2 cellular contexts compared by ENCODE assay signal in the genomic region with DNA sequence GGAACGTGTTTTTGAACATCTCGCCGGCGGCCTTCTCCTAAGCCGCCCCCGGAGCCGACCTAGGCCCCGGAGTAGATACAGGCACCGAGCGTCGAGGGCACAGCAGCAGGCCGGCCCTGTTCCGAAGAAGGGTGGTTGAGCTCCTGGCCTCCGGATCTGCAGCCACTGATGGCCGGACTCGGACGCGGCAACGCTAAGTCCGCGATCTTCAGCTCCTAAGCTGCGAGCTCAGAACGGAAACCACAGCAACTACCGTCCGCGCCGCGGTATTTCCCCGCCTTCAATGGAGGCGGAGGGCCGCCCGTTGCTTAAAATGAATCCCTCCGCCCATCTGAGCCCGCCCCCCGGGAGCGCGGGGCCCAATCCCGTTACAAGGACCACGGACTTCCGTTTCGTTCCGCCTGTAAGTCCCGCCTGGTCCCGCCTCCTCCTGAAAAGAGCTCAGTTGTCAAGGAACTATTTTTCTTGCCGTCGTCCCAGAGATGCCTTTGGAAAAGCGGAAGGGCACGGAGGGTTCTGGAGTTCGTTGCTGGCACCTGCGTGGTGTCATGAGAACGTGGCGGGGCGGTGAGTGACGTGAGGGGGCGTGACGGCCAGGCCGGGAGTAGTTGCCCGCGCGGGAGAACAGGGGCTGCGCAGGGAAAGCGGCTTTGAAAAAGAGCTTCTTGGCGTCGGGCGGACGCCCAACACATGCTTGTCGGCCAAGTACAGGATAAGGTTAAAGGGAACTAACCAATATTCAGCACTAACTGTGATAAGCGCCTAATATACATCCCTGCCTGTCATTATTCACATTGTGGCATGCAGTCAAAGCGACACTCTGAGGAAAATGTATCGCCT.
TF ChIP-seq lines count a peak whose summit lies in the region.

A gene (minus strand): TSS at position 285 of the 840 bp plus-strand sequence. CDS start 266 bp downstream, at position 19.

TF ChIP-seq in HCT116, 20 proteins besides CTCF, POLR2A, EP300 and RAD21 (continued from another document):
- TF ChIP-seq, protein P1, sequence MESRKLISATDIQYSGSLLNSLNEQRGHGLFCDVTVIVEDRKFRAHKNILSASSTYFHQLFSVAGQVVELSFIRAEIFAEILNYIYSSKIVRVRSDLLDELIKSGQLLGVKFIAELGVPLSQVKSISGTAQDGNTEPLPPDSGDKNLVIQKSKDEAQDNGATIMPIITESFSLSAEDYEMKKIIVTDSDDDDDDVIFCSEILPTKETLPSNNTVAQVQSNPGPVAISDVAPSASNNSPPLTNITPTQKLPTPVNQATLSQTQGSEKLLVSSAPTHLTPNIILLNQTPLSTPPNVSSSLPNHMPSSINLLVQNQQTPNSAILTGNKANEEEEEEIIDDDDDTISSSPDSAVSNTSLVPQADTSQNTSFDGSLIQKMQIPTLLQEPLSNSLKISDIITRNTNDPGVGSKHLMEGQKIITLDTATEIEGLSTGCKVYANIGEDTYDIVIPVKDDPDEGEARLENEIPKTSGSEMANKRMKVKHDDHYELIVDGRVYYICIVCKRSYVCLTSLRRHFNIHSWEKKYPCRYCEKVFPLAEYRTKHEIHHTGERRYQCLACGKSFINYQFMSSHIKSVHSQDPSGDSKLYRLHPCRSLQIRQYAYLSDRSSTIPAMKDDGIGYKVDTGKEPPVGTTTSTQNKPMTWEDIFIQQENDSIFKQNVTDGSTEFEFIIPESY (IDR thresholded peaks at IDR 0.05; ENCODE audit: extremely low read depth, insufficient replicate concordance, low read length), result no peak
- TF ChIP-seq ZFX (IDR thresholded peaks at IDR 0.05) (peak; percentile 85), TCF7L2 (IDR thresholded peaks at IDR 0.05; ENCODE audit: borderline replicate concordance, extremely low read depth, insufficient read depth, insufficient read length) (peak; percentile 83), EZH2phosphoT487 (IDR thresholded peaks at IDR 0.05; ENCODE audit: borderline replicate concordance) (no peak), POLR2AphosphoS5 (IDR thresholded peaks at IDR 0.05; ENCODE audit: low read depth, low read length) (peak; percentile 81; the same call in 1 of the 2 replicates), ZNF274 (IDR thresholded peaks at IDR 0.05; ENCODE audit: low read depth, low read length) (no peak), CBX3 (IDR thresholded peaks at IDR 0.05; ENCODE audit: low read depth) (peak; percentile 96), EGR1 (IDR thresholded peaks at IDR 0.05; ENCODE audit: low read depth) (peak; percentile 87), JUND (IDR thresholded peaks at IDR 0.05) (peak; percentile 52), SRF (IDR thresholded peaks at IDR 0.05; ENCODE audit: low read depth) (no peak; the same call in 1 of the 2 replicates), SP1 (IDR thresholded peaks at IDR 0.05; ENCODE audit: low read depth) (peak; percentile 98), ELF1 (IDR thresholded peaks at IDR 0.05; ENCODE audit: borderline replicate concordance, low read depth) (peak; percentile 71)
- TF ChIP-seq, protein P2, sequence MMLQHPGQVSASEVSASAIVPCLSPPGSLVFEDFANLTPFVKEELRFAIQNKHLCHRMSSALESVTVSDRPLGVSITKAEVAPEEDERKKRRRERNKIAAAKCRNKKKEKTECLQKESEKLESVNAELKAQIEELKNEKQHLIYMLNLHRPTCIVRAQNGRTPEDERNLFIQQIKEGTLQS (IDR thresholded peaks at IDR 0.05), result no peak
- TF ChIP-seq, protein P3, sequence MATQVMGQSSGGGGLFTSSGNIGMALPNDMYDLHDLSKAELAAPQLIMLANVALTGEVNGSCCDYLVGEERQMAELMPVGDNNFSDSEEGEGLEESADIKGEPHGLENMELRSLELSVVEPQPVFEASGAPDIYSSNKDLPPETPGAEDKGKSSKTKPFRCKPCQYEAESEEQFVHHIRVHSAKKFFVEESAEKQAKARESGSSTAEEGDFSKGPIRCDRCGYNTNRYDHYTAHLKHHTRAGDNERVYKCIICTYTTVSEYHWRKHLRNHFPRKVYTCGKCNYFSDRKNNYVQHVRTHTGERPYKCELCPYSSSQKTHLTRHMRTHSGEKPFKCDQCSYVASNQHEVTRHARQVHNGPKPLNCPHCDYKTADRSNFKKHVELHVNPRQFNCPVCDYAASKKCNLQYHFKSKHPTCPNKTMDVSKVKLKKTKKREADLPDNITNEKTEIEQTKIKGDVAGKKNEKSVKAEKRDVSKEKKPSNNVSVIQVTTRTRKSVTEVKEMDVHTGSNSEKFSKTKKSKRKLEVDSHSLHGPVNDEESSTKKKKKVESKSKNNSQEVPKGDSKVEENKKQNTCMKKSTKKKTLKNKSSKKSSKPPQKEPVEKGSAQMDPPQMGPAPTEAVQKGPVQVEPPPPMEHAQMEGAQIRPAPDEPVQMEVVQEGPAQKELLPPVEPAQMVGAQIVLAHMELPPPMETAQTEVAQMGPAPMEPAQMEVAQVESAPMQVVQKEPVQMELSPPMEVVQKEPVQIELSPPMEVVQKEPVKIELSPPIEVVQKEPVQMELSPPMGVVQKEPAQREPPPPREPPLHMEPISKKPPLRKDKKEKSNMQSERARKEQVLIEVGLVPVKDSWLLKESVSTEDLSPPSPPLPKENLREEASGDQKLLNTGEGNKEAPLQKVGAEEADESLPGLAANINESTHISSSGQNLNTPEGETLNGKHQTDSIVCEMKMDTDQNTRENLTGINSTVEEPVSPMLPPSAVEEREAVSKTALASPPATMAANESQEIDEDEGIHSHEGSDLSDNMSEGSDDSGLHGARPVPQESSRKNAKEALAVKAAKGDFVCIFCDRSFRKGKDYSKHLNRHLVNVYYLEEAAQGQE (IDR thresholded peaks at IDR 0.05; ENCODE audit: low read depth), result no peak

TF ChIP-seq in neural cell, 6 proteins besides CTCF, POLR2A, EP300 and RAD21 (continued from another document):
- TF ChIP-seq, protein P3 (IDR thresholded peaks at IDR 0.05; ENCODE audit: borderline replicate concordance), result peak; percentile 85
- TF ChIP-seq TAF1 (IDR thresholded peaks at IDR 0.05; ENCODE audit: low read depth) (peak; percentile 94), SMC3 (conservative IDR thresholded peaks at IDR 0.05; ENCODE audit: poor library complexity) (peak; percentile 51), MXI1 (conservative IDR thresholded peaks at IDR 0.05; ENCODE audit: poor library complexity, severe bottlenecking) (peak; percentile 83)
